In genomic region chr20:5655704-5656103, GRCh38 we compare ENCODE assay signal across 1 cellular context.
TF ChIP-seq lines count a peak whose summit lies in the region.

No MANE protein-coding gene starts in this region.

TF ChIP-seq in HepG2, 621 proteins besides CTCF, POLR2A, EP300 and RAD21:
- TF ChIP-seq ZNF770 (CRISPR knock-in tag; IDR thresholded peaks at IDR 0.05) (peak; percentile 73), MEF2D (CRISPR knock-in tag; IDR thresholded peaks at IDR 0.05) (0 out of 2 replicates have a peak, but pooled peaks have one; percentile 17)
